In genomic region chr2:238848941-238849853, GRCh38 we compare ENCODE assay signal across 1 cellular context.
TF ChIP-seq lines count a peak whose summit lies in the region.

No MANE protein-coding gene starts in this region.

TF ChIP-seq in HepG2, 621 proteins besides CTCF, POLR2A, EP300 and RAD21 (continued from another document):
- 0 out of 2 replicates have a peak, but pooled peaks have one; percentile 46 for TF ChIP-seq MTF2 (CRISPR knock-in tag; IDR thresholded peaks at IDR 0.05; ENCODE audit: borderline replicate concordance)
